19 cellular contexts compared by ENCODE assay signal in genomic region chr13:57716295-57716694, GRCh38.
A peak's percentile ranks its signal among the peaks of the same experiment; 100 is the strongest.
DNase-seq lines count a peak whose midpoint lies in the region; ATAC-seq and TF ChIP-seq lines count a peak whose summit lies in the region.
"Had no signal": no experiment of that assay in that cellular context is flagged by ENCODE, and none has a peak within 500 bp of the region (broad histone marks: within the 10 kb centered on the region; RNA-seq: fewer than 3 reads in every experiment).

No MANE protein-coding gene starts in this region.

- no peaks in the 10 kb centered on the region for H4K20me1 ChIP-seq in neural progenitor cell (ENCODE audit: low read depth)

- H3K9me3 Mint-ChIP-seq in neural progenitor cell, result no peaks in the 10 kb centered on the region
- H3K9me3 Mint-ChIP-seq: CD14-positive monocyte, type B pancreatic cell had no signal

- H3K27ac Mint-ChIP-seq in neural progenitor cell, result no peak overlapping the region
- H3K27ac Mint-ChIP-seq: CD14-positive monocyte; IgD-negative memory B cell; stimulated activated effector memory CD8-positive, alpha-beta T cell treated with anti-CD3 and anti-CD28 coated beads, Interleukin-12 subunit alpha, Interleukin-12 subunit beta, amount 100 ng/mL, for 72 hours; type B pancreatic cell had no signal

- no peak overlapping the region for H3K4me3 Mint-ChIP-seq in neural progenitor cell
- H3K4me3 Mint-ChIP-seq: CD14-positive monocyte; IgD-negative memory B cell; stimulated activated effector memory CD8-positive, alpha-beta T cell treated with anti-CD3 and anti-CD28 coated beads, Interleukin-12 subunit alpha, Interleukin-12 subunit beta, amount 100 ng/mL, for 72 hours; type B pancreatic cell had no signal

- DNase-seq in DMS 273 (lab: John Stamatoyannopoulos, UW; ENCODE audit: unreplicated experiment) (peak; percentile 2), DMS 273 treated with DMSO at 0.1 percent for 48 hours (lab: John Stamatoyannopoulos, UW) (no peak), M059J (ENCODE audit: low read depth) (peak; percentile 1), epithelial cell of proximal tubule (ENCODE audit: low read depth) (peak; percentile 7), neural progenitor cell (ENCODE audit: low spot score) (no peak), NCI-H187 treated with DMSO at 0.1 percent for 48 hours (lab: John Stamatoyannopoulos, UW) (no peak), substantia nigra (lab: John Stamatoyannopoulos, UW) (no peak)
- DNase-seq: 8988T; activated effector memory CD4-positive, alpha-beta T cell treated with anti-CD3 and anti-CD28 coated beads, Interleukin-2, amount 50 U/mL, for 16 hours; anterior cingulate cortex; NCI-H1436; NCI-H510A; small intestine had no signal

- no peak overlapping the region for H3K9ac ChIP-seq in neural progenitor cell

- H3K4me2 ChIP-seq in neural progenitor cell, result no peak overlapping the region

- no peaks in the 10 kb centered on the region for H3K79me2 ChIP-seq in neural progenitor cell (ENCODE audit: low read depth)

- no peaks in the 10 kb centered on the region for H3K36me3 Mint-ChIP-seq in neural progenitor cell
- H3K36me3 Mint-ChIP-seq: CD14-positive monocyte; IgD-negative memory B cell; stimulated activated effector memory CD8-positive, alpha-beta T cell treated with anti-CD3 and anti-CD28 coated beads, Interleukin-12 subunit alpha, Interleukin-12 subunit beta, amount 100 ng/mL, for 72 hours; type B pancreatic cell had no signal

- H3K9me3 ChIP-seq in neural progenitor cell (ENCODE audit: low read depth), result no peaks in the 10 kb centered on the region

- ATAC-seq in GM21737 (IDR thresholded peaks at IDR 0.05; ENCODE audit: unreplicated experiment), result no peak
- ATAC-seq: stimulated activated effector memory CD8-positive, alpha-beta T cell treated with anti-CD3 and anti-CD28 coated beads, Interleukin-12 subunit alpha, Interleukin-12 subunit beta, amount 100 ng/mL, for 72 hours had no signal

- no peaks in the 10 kb centered on the region for H3K27me3 ChIP-seq in neural progenitor cell

- no peak overlapping the region for H3K4me3 ChIP-seq in epithelial cell of proximal tubule (ENCODE audit: low read depth, low read length)
- H3K4me3 ChIP-seq in neural progenitor cell, result no peak overlapping the region

- H2AFZ ChIP-seq in neural progenitor cell (replicated peaks), result no peak overlapping the region

- H3K27ac ChIP-seq in neural progenitor cell (no peak overlapping the region), substantia nigra (ENCODE audit: low read depth, low read length, poor library complexity, severe bottlenecking) (no peak overlapping the region)
- H3K27ac ChIP-seq: epithelial cell of prostate had no signal

- H3F3A ChIP-seq in neural progenitor cell (ENCODE audit: low read depth), result no peaks in the 10 kb centered on the region

- H3K4me1 ChIP-seq in neural progenitor cell, result peaks cover 25% of the 10 kb centered on the region

- TF ChIP-seq CTCF in epithelial cell of proximal tubule (conservative IDR thresholded peaks at IDR 0.05; ENCODE audit: low read depth, low read length), result peak; percentile 65
- TF ChIP-seq CTCF in neural progenitor cell (IDR thresholded peaks at IDR 0.05), result peak; percentile 26

- H3K36me3 ChIP-seq in neural progenitor cell, result no peaks in the 10 kb centered on the region

- no peaks in the 10 kb centered on the region for H3K27me3 Mint-ChIP-seq in neural progenitor cell (ENCODE audit: insufficient read depth, low read depth)
- H3K27me3 Mint-ChIP-seq: IgD-negative memory B cell, type B pancreatic cell had no signal

- H3K4me1 Mint-ChIP-seq in neural progenitor cell, result no peaks in the 10 kb centered on the region
- H3K4me1 Mint-ChIP-seq: CD14-positive monocyte; IgD-negative memory B cell; stimulated activated effector memory CD8-positive, alpha-beta T cell treated with anti-CD3 and anti-CD28 coated beads, Interleukin-12 subunit alpha, Interleukin-12 subunit beta, amount 100 ng/mL, for 72 hours had no signal

Comparison
In these comparisons a context has a peak if more than half of its experiments do, and no peak if none do; other contexts are left out.
1. DNase-seq: peak in DMS 273 (single experiment), M059J (single experiment) and epithelial cell of proximal tubule (single experiment); none in DMS 273 treated with DMSO at 0.1 percent for 48 hours (single experiment), neural progenitor cell (single experiment), NCI-H187 treated with DMSO at 0.1 percent for 48 hours (single experiment) and substantia nigra (0 of 49).